19 cellular contexts compared by ENCODE assay signal in the genomic region with DNA sequence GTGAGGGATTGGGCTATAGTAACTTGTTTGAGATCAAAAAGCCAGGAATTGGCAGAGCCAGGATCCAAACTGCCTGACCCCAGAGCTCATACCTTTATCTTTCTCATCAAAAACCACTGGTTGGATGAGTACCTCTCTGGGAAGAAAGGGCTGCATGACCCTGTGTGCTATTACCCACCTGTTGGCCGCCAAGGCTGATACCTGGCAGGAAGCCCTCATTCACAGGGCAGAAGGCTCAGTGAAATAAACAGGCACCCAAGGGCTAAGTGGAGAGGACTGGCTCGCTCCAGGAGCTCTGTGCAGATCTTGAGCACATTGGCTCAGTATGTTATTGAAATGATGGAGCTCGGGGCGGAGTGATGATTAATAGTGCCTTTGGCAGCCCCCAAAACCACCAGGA.
"Had no signal": no experiment of that assay in that cellular context is flagged by ENCODE, and none has a peak within 500 bp of the region (broad histone marks: within the 10 kb centered on the region; RNA-seq: fewer than 3 reads in every experiment).

No MANE protein-coding gene starts in this region.

- H3K4me1 ChIP-seq: uterus had no signal

- H3K4me3 ChIP-seq: gastrocnemius medialis, heart right ventricle, tibial nerve, uterus had no signal

- FAIRE-seq: islet of Langerhans had no signal

- H3K36me3 Mint-ChIP-seq: naive B cell had no signal

- H3K27ac ChIP-seq: neutrophil, tibial nerve, uterus had no signal

- H3K27me3 ChIP-seq: gastrocnemius medialis, heart right ventricle, neutrophil, tibial nerve, uterus had no signal

- ATAC-seq: activated naive CD8-positive, alpha-beta T cell treated with anti-CD3 and anti-CD28 coated beads, Interleukin-2, amount 50 U/mL, for 24 hours; gastrocnemius medialis; heart right ventricle; left lobe of liver; stimulated activated naive B cell treated with anti-CD40 and anti-IgM and Interleukin-4, amounts not matched to agents 10 μg/mL and 1 μg/mL and 100 μg/mL, for 72 hours had no signal

- H3K9me3 Mint-ChIP-seq: activated naive CD8-positive, alpha-beta T cell treated with anti-CD3 and anti-CD28 coated beads, Interleukin-2, amount 50 U/mL, for 24 hours; activated T-helper 1 cell treated with anti-CD3 and anti-CD28 coated beads, Interleukin-12 subunit alpha, Interleukin-12 subunit beta, Interleukin-2, Interleukin-4 antibody, amounts not matched to agents 30 ng/mL and 10 ng/mL and 1 ng/mL, durations not matched to agents 14 hours and 24 hours and 36 hours; naive B cell; stimulated activated naive B cell treated with anti-CD40 and anti-IgM and Interleukin-4, amounts not matched to agents 10 μg/mL and 1 μg/mL and 100 μg/mL, for 72 hours had no signal

- H3K9me3 ChIP-seq: gastrocnemius medialis, heart right ventricle, neutrophil, tibial nerve, uterus had no signal

- H3K27ac Mint-ChIP-seq: activated naive CD8-positive, alpha-beta T cell treated with anti-CD3 and anti-CD28 coated beads, Interleukin-2, amount 50 U/mL, for 24 hours had no signal

- H3K36me3 ChIP-seq: gastrocnemius medialis, heart right ventricle, neutrophil, tibial nerve, uterus had no signal

- DNase-seq: activated CD4-positive, alpha-beta T cell treated with anti-CD3 and anti-CD28 coated beads, Interleukin-2, amount 10 ng/mL, durations not matched to agents 24 days and 14 days; activated CD4-positive, CD25-positive, alpha-beta regulatory T cell; activated naive CD4-positive, alpha-beta T cell; activated naive CD8-positive, alpha-beta T cell treated with anti-CD3 and anti-CD28 coated beads, Interleukin-2, amount 50 U/mL, for 24 hours; aorta; erythroblast; gastrocnemius medialis; heart right ventricle; mammary epithelial cell; naive B cell; stimulated activated CD4-positive, alpha-beta T cell treated with anti-CD3 and anti-CD28 coated beads, Interleukin-12 subunit alpha, Interleukin-12 subunit beta, amount 100 ng/mL, for 4 hours; stimulated activated CD4-positive, alpha-beta T cell treated with anti-CD3 and anti-CD28 coated beads, Interleukin-2, amount 100 ng/mL, for 24 hours; stimulated activated naive B cell treated with anti-CD40 and anti-IgM and Interleukin-4, amounts not matched to agents 10 μg/mL and 1 μg/mL and 100 μg/mL, for 72 hours; uterus had no signal

- H3K27me3 Mint-ChIP-seq: activated CD4-positive, alpha-beta T cell treated with anti-CD3 and anti-CD28 coated beads, Interleukin-2, amount 10 ng/mL, durations not matched to agents 24 days and 14 days; activated naive CD8-positive, alpha-beta T cell treated with anti-CD3 and anti-CD28 coated beads, Interleukin-2, amount 50 U/mL, for 24 hours; naive B cell; stimulated activated naive B cell treated with anti-CD40 and anti-IgM and Interleukin-4, amounts not matched to agents 10 μg/mL and 1 μg/mL and 100 μg/mL, for 72 hours had no signal

- H3K4me3 Mint-ChIP-seq: activated naive CD8-positive, alpha-beta T cell treated with anti-CD3 and anti-CD28 coated beads, Interleukin-2, amount 50 U/mL, for 24 hours; stimulated activated naive B cell treated with anti-CD40 and anti-IgM and Interleukin-4, amounts not matched to agents 10 μg/mL and 1 μg/mL and 100 μg/mL, for 72 hours had no signal
